1 cellular context compared by ENCODE assay signal in the genomic region with DNA sequence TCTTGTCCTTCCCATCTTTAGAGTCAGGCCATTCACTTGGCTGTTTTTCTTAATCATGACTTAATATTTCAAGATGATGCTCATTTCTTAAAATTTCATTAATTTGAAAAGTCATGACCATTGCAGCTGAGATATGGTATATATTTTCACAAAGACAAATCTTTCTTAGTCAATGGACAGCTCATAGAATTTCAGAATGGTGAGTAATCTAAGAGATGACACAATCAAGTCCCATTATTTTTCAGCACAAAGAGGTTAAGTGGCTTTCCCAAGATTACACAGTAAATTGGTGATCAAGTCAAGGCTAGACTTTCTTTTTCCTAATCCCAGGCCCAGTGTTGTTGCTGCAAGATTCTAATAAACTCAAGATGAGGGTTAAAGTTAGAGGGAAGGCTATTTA.
A peak's percentile ranks its signal among the peaks of the same experiment; 100 is the strongest.
TF ChIP-seq lines count a peak whose summit lies in the region.

No MANE protein-coding gene starts in this region.

TF ChIP-seq in endothelial cell of umbilical vein, 7 proteins besides CTCF, POLR2A, EP300 and RAD21:
- peak; percentile 67 for TF ChIP-seq FOS (IDR thresholded peaks at IDR 0.05; ENCODE audit: borderline replicate concordance, insufficient read depth, low read length)
- TF ChIP-seq MYC (IDR thresholded peaks at IDR 0.05; ENCODE audit: low read depth, low read length), result no peak
